ENCODE assay signal across 24 cellular contexts in the genomic region with DNA sequence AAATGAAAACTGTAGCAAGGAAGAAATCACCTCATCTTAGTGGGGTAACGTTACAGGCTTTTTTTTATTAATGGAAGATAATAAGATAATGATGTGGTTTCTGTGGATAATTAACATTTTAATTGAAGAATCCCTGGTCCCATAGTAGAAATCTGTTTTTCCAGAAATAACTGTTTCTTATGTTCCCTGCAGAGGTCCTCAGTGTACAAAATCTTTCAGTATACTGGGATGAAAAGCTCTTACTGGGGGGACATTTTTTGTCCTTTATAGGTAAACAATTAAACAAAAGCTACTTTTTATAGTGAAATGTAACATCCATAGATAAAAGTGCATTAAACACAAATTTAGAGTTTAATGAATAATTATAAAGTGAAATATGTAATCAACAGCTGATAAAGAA.
A peak's percentile ranks its signal among the peaks of the same experiment; 100 is the strongest.
DNase-seq lines count a peak whose midpoint lies in the region; ATAC-seq and TF ChIP-seq lines count a peak whose summit lies in the region.
"Had no signal": no experiment of that assay in that cellular context is flagged by ENCODE, and none has a peak within 500 bp of the region (broad histone marks: within the 10 kb centered on the region; RNA-seq: fewer than 3 reads in every experiment).

No MANE protein-coding gene starts in this region.

- DNase-seq in Calu3 (no peak), neural crest cell (ENCODE audit: low read depth, low spot score) (no peak), left ventricle myocardium superior (no peak)
- DNase-seq in effector memory CD4-positive, alpha-beta T cell, result no peak
- DNase-seq in activated CD4-positive, alpha-beta T cell treated with anti-CD3 and anti-CD28 coated beads, Interleukin-2, amount 10 ng/mL, durations not matched to agents 7 days and 5 days, result no peak
- DNase-seq: activated CD4-positive, alpha-beta T cell treated with anti-CD3 and anti-CD28 coated beads for 4 hours; activated naive CD8-positive, alpha-beta T cell treated with anti-CD3 and anti-CD28 coated beads, Interleukin-2, amount 10 ng/mL, durations not matched to agents 7 days and 5 days; EL; heart left ventricle; left ventricle myocardium inferior; NCI-H1092 treated with DMSO at 0.1 percent for 48 hours; NCI-H2029 treated with DMSO at 0.1 percent for 48 hours; NCI-H446 treated with DMSO at 0.1 percent for 48 hours; nephron progenitor cell; NK-92 treated with Interleukin-12 subunit alpha and Interleukin-12 subunit beta, amount 100 ng/mL, for 24 hours; small intestine; stimulated activated CD4-positive, alpha-beta T cell treated with anti-CD3 and anti-CD28 coated beads, Interleukin-4, amount 100 ng/mL, for 1 hour; upper lobe of left lung had no signal

- no peak overlapping the region for H3K4me3 ChIP-seq in effector memory CD4-positive, alpha-beta T cell (ENCODE audit: insufficient read depth, low read depth, low read length, poor library complexity, severe bottlenecking)
- H3K4me3 ChIP-seq: GM23338, heart left ventricle, left ventricle myocardium inferior, prostate gland, upper lobe of left lung had no signal

- peaks cover 42% of the 10 kb centered on the region for H3K4me1 Mint-ChIP-seq in Calu3 (ENCODE audit: low read depth, unreplicated experiment)
- no peaks in the 10 kb centered on the region for H3K4me1 Mint-ChIP-seq in neural crest cell
- no peaks in the 10 kb centered on the region for H3K4me1 Mint-ChIP-seq in activated CD4-positive, alpha-beta T cell treated with anti-CD3 and anti-CD28 coated beads, Interleukin-2, amount 10 ng/mL, durations not matched to agents 7 days and 5 days
- H3K4me1 Mint-ChIP-seq: activated naive CD8-positive, alpha-beta T cell treated with anti-CD3 and anti-CD28 coated beads, Interleukin-2, amount 10 ng/mL, durations not matched to agents 7 days and 5 days; activated T-helper 17 cell treated with anti-CD3 and anti-CD28 coated beads, Interleukin-2, amount 50 U/mL, for 72 hours; GM23338 had no signal

- no peak for TF ChIP-seq EP300 in Ishikawa (IDR thresholded peaks at IDR 0.05; ENCODE audit: borderline replicate concordance)

- H3K9me3 ChIP-seq in effector memory CD4-positive, alpha-beta T cell (ENCODE audit: control insufficient read depth, low read length), result no peaks in the 10 kb centered on the region
- H3K9me3 ChIP-seq: heart left ventricle, left ventricle myocardium inferior, prostate gland, upper lobe of left lung had no signal

- no peaks in the 10 kb centered on the region for H3K9me3 Mint-ChIP-seq in Calu3 (ENCODE audit: low read depth, unreplicated experiment)
- H3K9me3 Mint-ChIP-seq in neural crest cell, result no peaks in the 10 kb centered on the region
- no peaks in the 10 kb centered on the region for H3K9me3 Mint-ChIP-seq in activated CD4-positive, alpha-beta T cell treated with anti-CD3 and anti-CD28 coated beads, Interleukin-2, amount 10 ng/mL, durations not matched to agents 7 days and 5 days
- H3K9me3 Mint-ChIP-seq: activated naive CD8-positive, alpha-beta T cell treated with anti-CD3 and anti-CD28 coated beads, Interleukin-2, amount 10 ng/mL, durations not matched to agents 7 days and 5 days; activated T-helper 17 cell treated with anti-CD3 and anti-CD28 coated beads, Interleukin-2, amount 50 U/mL, for 72 hours; GM23338; nephron progenitor cell had no signal

- H3K27ac ChIP-seq in VCaP, result no peak overlapping the region
- no peak overlapping the region for H3K27ac ChIP-seq in effector memory CD4-positive, alpha-beta T cell (ENCODE audit: insufficient read depth, low read length, poor library complexity, severe bottlenecking)
- H3K27ac ChIP-seq: heart left ventricle, left ventricle myocardium inferior, prostate gland, upper lobe of left lung had no signal

- H3K36me3 Mint-ChIP-seq in Calu3 (ENCODE audit: insufficient read depth, unreplicated experiment) (no peaks in the 10 kb centered on the region), neural crest cell (ENCODE audit: low read depth) (no peaks in the 10 kb centered on the region)
- no peaks in the 10 kb centered on the region for H3K36me3 Mint-ChIP-seq in activated CD4-positive, alpha-beta T cell treated with anti-CD3 and anti-CD28 coated beads, Interleukin-2, amount 10 ng/mL, durations not matched to agents 7 days and 5 days (ENCODE audit: low read depth)
- H3K36me3 Mint-ChIP-seq: activated naive CD8-positive, alpha-beta T cell treated with anti-CD3 and anti-CD28 coated beads, Interleukin-2, amount 10 ng/mL, durations not matched to agents 7 days and 5 days had no signal

- peak; percentile 44 for TF ChIP-seq RAD21 in Ishikawa (IDR thresholded peaks at IDR 0.05; ENCODE audit: low read depth)

- no peaks in the 10 kb centered on the region for H3K27me3 ChIP-seq in effector memory CD4-positive, alpha-beta T cell (replicated peaks; ENCODE audit: control insufficient read depth, insufficient read depth, low read length, poor library complexity, severe bottlenecking)
- H3K27me3 ChIP-seq: heart left ventricle, upper lobe of left lung had no signal

- H3K4me3 Mint-ChIP-seq in Calu3 (ENCODE audit: low read depth, unreplicated experiment) (peak overlapping the region; percentile 69), neural crest cell (no peak overlapping the region)
- H3K4me3 Mint-ChIP-seq in activated CD4-positive, alpha-beta T cell treated with anti-CD3 and anti-CD28 coated beads, Interleukin-2, amount 10 ng/mL, durations not matched to agents 7 days and 5 days, result no peak overlapping the region
- H3K4me3 Mint-ChIP-seq: activated naive CD8-positive, alpha-beta T cell treated with anti-CD3 and anti-CD28 coated beads, Interleukin-2, amount 10 ng/mL, durations not matched to agents 7 days and 5 days; activated T-helper 17 cell treated with anti-CD3 and anti-CD28 coated beads, Interleukin-2, amount 50 U/mL, for 72 hours; GM23338; nephron progenitor cell had no signal

- no peaks in the 10 kb centered on the region for H3K36me3 ChIP-seq in effector memory CD4-positive, alpha-beta T cell (ENCODE audit: control insufficient read depth, insufficient read depth, low read length)
- H3K36me3 ChIP-seq: heart left ventricle, left ventricle myocardium inferior, prostate gland, upper lobe of left lung had no signal

- peak; percentile 23 for TF ChIP-seq CTCF in Calu3 (IDR thresholded peaks at IDR 0.05; ENCODE audit: unreplicated experiment)
- peak; percentile 53 for TF ChIP-seq CTCF in VCaP (conservative IDR thresholded peaks at IDR 0.05)
- peak; percentile 32 for TF ChIP-seq CTCF in neural crest cell (conservative IDR thresholded peaks at IDR 0.05)

- no TSS peak for BruUV-seq in Calu3 (replicated peaks; lab: Mats Ljungman, UMichigan)

- no peaks in the 10 kb centered on the region for H3K4me1 ChIP-seq in effector memory CD4-positive, alpha-beta T cell (ENCODE audit: control insufficient read depth, insufficient read depth, low read length, poor library complexity, severe bottlenecking)
- H3K4me1 ChIP-seq: heart left ventricle, left ventricle myocardium inferior, prostate gland, upper lobe of left lung had no signal

- POLR2A ChIA-PET in activated CD4-positive, alpha-beta T cell treated with anti-CD3 and anti-CD28 coated beads, Interleukin-2, amount 10 ng/mL, durations not matched to agents 7 days and 5 days (lab: Charles Lee), result no interaction called here

- H3K27me3 Mint-ChIP-seq in Calu3 (ENCODE audit: unreplicated experiment) (no peaks in the 10 kb centered on the region), neural crest cell (ENCODE audit: low read depth) (no peaks in the 10 kb centered on the region)
- H3K27me3 Mint-ChIP-seq in activated CD4-positive, alpha-beta T cell treated with anti-CD3 and anti-CD28 coated beads, Interleukin-2, amount 10 ng/mL, durations not matched to agents 7 days and 5 days, result no peaks in the 10 kb centered on the region
- H3K27me3 Mint-ChIP-seq: activated naive CD8-positive, alpha-beta T cell treated with anti-CD3 and anti-CD28 coated beads, Interleukin-2, amount 10 ng/mL, durations not matched to agents 7 days and 5 days; activated T-helper 17 cell treated with anti-CD3 and anti-CD28 coated beads, Interleukin-2, amount 50 U/mL, for 72 hours had no signal

- CTCF ChIA-PET in Calu3 (lab: Charles Lee), result interaction anchor here (1.0 kb wide), 1 partner anchor 114 kb away, joined by 5 read pairs; no protein-coding TSS in a partner anchor
- CTCF ChIA-PET in activated CD4-positive, alpha-beta T cell treated with anti-CD3 and anti-CD28 coated beads, Interleukin-2, amount 10 ng/mL, durations not matched to agents 7 days and 5 days (lab: Charles Lee), result no interaction called here

- ATAC-seq in left ventricle myocardium superior, result no peak
- ATAC-seq in GM18867 (IDR thresholded peaks at IDR 0.05; ENCODE audit: unreplicated experiment), result no peak
- ATAC-seq: activated T-helper 17 cell treated with anti-CD3 and anti-CD28 coated beads, Interleukin-2, amount 50 U/mL, for 72 hours; GM23338; heart left ventricle had no signal

- peak overlapping the region; percentile 2 for H3K27ac Mint-ChIP-seq in Calu3 (ENCODE audit: unreplicated experiment)
- H3K27ac Mint-ChIP-seq in neural crest cell (ENCODE audit: unreplicated experiment), result no peak overlapping the region
- no peak overlapping the region for H3K27ac Mint-ChIP-seq in activated CD4-positive, alpha-beta T cell treated with anti-CD3 and anti-CD28 coated beads, Interleukin-2, amount 10 ng/mL, durations not matched to agents 7 days and 5 days
- H3K27ac Mint-ChIP-seq: activated naive CD8-positive, alpha-beta T cell treated with anti-CD3 and anti-CD28 coated beads, Interleukin-2, amount 10 ng/mL, durations not matched to agents 7 days and 5 days; activated T-helper 17 cell treated with anti-CD3 and anti-CD28 coated beads, Interleukin-2, amount 50 U/mL, for 72 hours; GM23338; nephron progenitor cell had no signal

- intact Hi-C loops in Calu3 (cut with micrococcal nuclease; ENCODE audit: unreplicated experiment), result loop anchor here (1.0 to 5.0 kb wide), 8 partner anchors 41 to 438 kb away; no protein-coding TSS in a partner anchor
- intact Hi-C loops in left ventricle myocardium superior (cut with micrococcal nuclease), result no loop called here

TF ChIP-seq in Ishikawa, 13 proteins besides CTCF, POLR2A, EP300 and RAD21:
- TF ChIP-seq, protein P1, sequence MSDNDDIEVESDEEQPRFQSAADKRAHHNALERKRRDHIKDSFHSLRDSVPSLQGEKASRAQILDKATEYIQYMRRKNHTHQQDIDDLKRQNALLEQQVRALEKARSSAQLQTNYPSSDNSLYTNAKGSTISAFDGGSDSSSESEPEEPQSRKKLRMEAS (IDR thresholded peaks at IDR 0.05), result no peak
- no peak for TF ChIP-seq TCF12 (IDR thresholded peaks at IDR 0.05; ENCODE audit: low read depth)
- TF ChIP-seq CEBPB (IDR thresholded peaks at IDR 0.05), result no peak
- no peak for TF ChIP-seq TEAD4 (IDR thresholded peaks at IDR 0.05)
